ENCODE assay signal across 8 cellular contexts in genomic region chrX:49106930-49107329, GRCh38. TPM values are rescaled to one million over a fixed set of nuclear protein-coding genes. Genes with fewer than 3 reads are reported as not detected.
DNase-seq lines count a peak whose midpoint lies in the region; ATAC-seq, FAIRE-seq and TF ChIP-seq lines count a peak whose summit lies in the region.

No MANE protein-coding gene starts in this region.

- TF ChIP-seq CTCF in Loucy (conservative IDR thresholded peaks at IDR 0.05; ENCODE audit: low read length) (peak; percentile 47), cardiac fibroblast (IDR thresholded peaks at IDR 0.05; ENCODE audit: low read depth, low read length) (peak; percentile 55), HepG2 (CRISPR knock-in tag; IDR thresholded peaks at IDR 0.05) (peak; percentile 67), ascending aorta (IDR thresholded peaks at IDR 0.05) (peak in 1 of 3 experiments; percentile 34)

- POLR2A ChIA-PET in HepG2 (lab: Yijun Ruan, JAX): no interaction called here

- ATAC-seq in HepG2 (peak; percentile 73), HG03439 (IDR thresholded peaks at IDR 0.05; ENCODE audit: unreplicated experiment) (no peak)

- DNase-seq in NCI-H1092 treated with DMSO at 0.1 percent for 48 hours (lab: John Stamatoyannopoulos, UW) (peak; percentile 5), NCI-H1092 (lab: John Stamatoyannopoulos, UW) (no peak), cardiac fibroblast (ENCODE audit: low read depth in 2 of 2) (peak; percentile 62 to 69), HepG2 (ENCODE audit: low spot score) (peak; percentile 54), T-helper 1 cell (no peak), ascending aorta (ENCODE audit: low spot score in 2 of 2) (no peak)

- no peaks in the 10 kb centered on the region for H3F3A ChIP-seq in Loucy (ENCODE audit: low read depth)

- no TSS peak for BruUV-seq in HepG2 (replicated peaks; lab: Mats Ljungman, UMichigan)

- no peaks in the 10 kb centered on the region for H3K9me2 ChIP-seq in Loucy (replicated peaks; ENCODE audit: low read depth, low read length)

- H3K36me3 ChIP-seq in Loucy (ENCODE audit: insufficient read depth, low read length): no peaks in the 10 kb centered on the region
- 0 out of 5 replicates have a peak, but pooled peaks cover under 1 to 13% of the 10 kb centered on the region in 2 experiments for H3K36me3 ChIP-seq in HepG2 (replicated peaks in 1 of 2; ENCODE audit: control insufficient read depth in 1 of 2, insufficient read depth in 2 of 2, low read length in 2 of 2)
- peaks cover 0 to 3% of the 10 kb centered on the region in 2 donors for H3K36me3 ChIP-seq in ascending aorta

- H3K4me3 ChIP-seq in Loucy (ENCODE audit: low read length, poor library complexity, severe bottlenecking) (no peak overlapping the region), cardiac fibroblast (replicated peaks in 1 of 2; ENCODE audit: low read depth in 2 of 2, low read length in 2 of 2) (no peak overlapping the region), HepG2 (replicated peaks in 1 of 3; ENCODE audit: insufficient read depth in 1 of 3, low read depth in 2 of 3, low read length in 3 of 3) (no peak overlapping the region), ascending aorta (no peak overlapping the region)

- H2AFZ ChIP-seq in Loucy (ENCODE audit: low read length) (no peak overlapping the region), HepG2 (ENCODE audit: low read length) (no peak overlapping the region)

- no peaks in the 10 kb centered on the region for H3K9me3 ChIP-seq in Loucy (ENCODE audit: insufficient read depth, low read depth, low read length)
- no peaks in the 10 kb centered on the region for H3K9me3 ChIP-seq in HepG2 (ENCODE audit: low read length)
- H3K9me3 ChIP-seq in ascending aorta: no peaks in the 10 kb centered on the region

- no peaks in the 10 kb centered on the region for H3K27me3 ChIP-seq in Loucy (ENCODE audit: insufficient read depth, low read length, poor library complexity, severe bottlenecking)
- no peaks in the 10 kb centered on the region for H3K27me3 ChIP-seq in HepG2 (ENCODE audit: control insufficient read depth in 1 of 2, insufficient read depth in 2 of 2, low read length in 2 of 2)
- H3K27me3 ChIP-seq in ascending aorta: no peaks in the 10 kb centered on the region

- FAIRE-seq in HepG2 (lab: Jason Lieb, UNC): peak; percentile 64

- H3K79me2 ChIP-seq in Loucy (ENCODE audit: insufficient read depth, low read length): no peaks in the 10 kb centered on the region
- no peaks in the 10 kb centered on the region for H3K79me2 ChIP-seq in HepG2 (ENCODE audit: insufficient read depth, low read length)

- TF ChIP-seq EP300 in HepG2 (IDR thresholded peaks at IDR 0.05; ENCODE audit: low read depth in 2 of 2, low read length in 2 of 2) (no peak), HepG2 (CRISPR knock-in tag; IDR thresholded peaks at IDR 0.05; ENCODE audit: borderline replicate concordance) (no peak)

- CTCF ChIA-PET in HepG2 (lab: Yijun Ruan, JAX; ENCODE audit: low intra/inter-chr PET ratio, low total read pairs): no interaction called here

- no peaks in the 10 kb centered on the region for H4K20me1 ChIP-seq in Loucy (ENCODE audit: insufficient read depth, low read length, poor library complexity, severe bottlenecking)
- no peaks in the 10 kb centered on the region for H4K20me1 ChIP-seq in HepG2 (ENCODE audit: insufficient read depth, low read length)

- in situ Hi-C loops in HepG2 (cut with HindIII; ENCODE audit: extremely low pct_ligation_motif_present, low pct_unique_long_range_greater_than_20kb): no loop called here

- WGBS in HepG2 (ENCODE audit: low lambda C conversion rate): 55% methylated on average over 4 of the region's 7 CpGs

- H3K4me2 ChIP-seq in Loucy (ENCODE audit: low read depth, low read length, poor library complexity, severe bottlenecking) (no peak overlapping the region), HepG2 (ENCODE audit: low read depth, low read length) (no peak overlapping the region)

- H3K9ac ChIP-seq in Loucy (ENCODE audit: low read depth, low read length, poor library complexity, severe bottlenecking) (no peak overlapping the region), HepG2 (ENCODE audit: insufficient read depth, low read depth, low read length) (no peak overlapping the region)

- intact Hi-C loops in HepG2 (cut with micrococcal nuclease; ENCODE audit: unreplicated experiment): no loop called here
- intact Hi-C loops in ascending aorta (cut with DNase I): loop anchor here (10.0 kb wide), 1 partner anchor 132 kb away; the partner anchor contains the start of gene KCND1

- peak overlapping the region; percentile 13 for H3K27ac ChIP-seq in HepG2 (ENCODE audit: extremely low read length, insufficient read depth, low read length)
- no peak overlapping the region for H3K27ac ChIP-seq in ascending aorta

- H3K4me1 ChIP-seq in Loucy (ENCODE audit: insufficient read depth, low read length, poor library complexity, severe bottlenecking): no peaks in the 10 kb centered on the region
- peaks cover 24% of the 10 kb centered on the region for H3K4me1 ChIP-seq in HepG2 (ENCODE audit: insufficient read depth, low read length)
- H3K4me1 ChIP-seq in ascending aorta: no peaks in the 10 kb centered on the region

- TF ChIP-seq RAD21 in HepG2 (CRISPR knock-in tag; IDR thresholded peaks at IDR 0.05): peak; percentile 39; the same call in 1 of the 2 replicates

- TF ChIP-seq POLR2A in HepG2 (IDR thresholded peaks at IDR 0.05; ENCODE audit: insufficient read depth in 1 of 2, low read depth in 2 of 2, low read length in 2 of 2): no peak

RNA-seq across cellular contexts. Expression of gene GPKOW, which starts 16.6 kb away (rescaled TPM):
- total RNA-seq in HepG2 (2016; rRNA removed; fragmentation: Illumina TruSeq; extraction: Trizol) (18.7 and 21.5 TPM in 2 replicates), ascending aorta (19.4 TPM)
- total RNA-seq in HepG2 (2016; cell fraction: cytosol; rRNA removed; fragmentation: Illumina TruSeq; extraction: Trizol; ENCODE audit: low read depth): 1.9 and 2.4 TPM in 2 replicates
- total RNA-seq in HepG2 (2016; cell fraction: insoluble cytoplasmic fraction; rRNA removed; fragmentation: Illumina TruSeq; extraction: Trizol): 17.8 and 20.5 TPM in 2 replicates
- 4.0 and 4.1 TPM in 2 replicates for total RNA-seq in HepG2 (2016; cell fraction: membrane; rRNA removed; fragmentation: Illumina TruSeq; extraction: Trizol)
- 7.2 and 9.0 TPM in 2 replicates for total RNA-seq in HepG2 (2016; cell fraction: nucleus; rRNA removed; fragmentation: Illumina TruSeq; extraction: Trizol)
- polyA plus RNA-seq in HepG2 (2011; rRNA removed): 22.6 and 26.2 TPM in 2 replicates
- polyA plus RNA-seq in HepG2 (2011; cell fraction: cytosol; rRNA removed): 27.2 and 29.3 TPM in 2 replicates
- polyA plus RNA-seq in HepG2 (2011; cell fraction: nucleus; rRNA removed): 11.7 and 13.7 TPM in 2 replicates
- 14.0 and 17.6 TPM in 2 replicates for polyA plus RNA-seq in HepG2 (2012)
- 1.6 and 2.0 TPM in 2 replicates for polyA plus RNA-seq in HepG2 (2016; cell fraction: cytosol; fragmentation: Illumina TruSeq; extraction: Trizol; ENCODE audit: low read depth)
- 21.6 and 21.9 TPM in 2 replicates for polyA plus RNA-seq in HepG2 (2016; cell fraction: insoluble cytoplasmic fraction; fragmentation: Illumina TruSeq; extraction: Trizol; ENCODE audit: low read depth)
- 2.3 and 2.5 TPM in 2 replicates for polyA plus RNA-seq in HepG2 (2016; cell fraction: membrane; fragmentation: Illumina TruSeq; extraction: Trizol; ENCODE audit: low read depth)
- polyA plus RNA-seq in HepG2 (2016; cell fraction: nucleus; fragmentation: Illumina TruSeq; extraction: Trizol; ENCODE audit: insufficient read depth, low read depth): 11.4 and 12.8 TPM in 2 replicates
- 10.7 and 22.1 TPM in 2 replicates for polyA minus RNA-seq in HepG2 (2011; rRNA and poly(A)+ RNA removed; ENCODE audit: low replicate concordance)
- 9.2 and 12.6 TPM in 2 replicates for polyA minus RNA-seq in HepG2 (2011; cell fraction: cytosol; rRNA and poly(A)+ RNA removed)
- 8.0 and 8.5 TPM in 2 replicates for polyA minus RNA-seq in HepG2 (2011; cell fraction: nucleus; rRNA and poly(A)+ RNA removed)

RNA-seq across cellular contexts. Expression of gene WDR45, which starts 27.2 kb away (rescaled TPM):
- 14.0 and 16.4 TPM in 2 replicates for total RNA-seq in HepG2 (2016; rRNA removed; fragmentation: Illumina TruSeq; extraction: Trizol)
- total RNA-seq in HepG2 (2016; cell fraction: cytosol; rRNA removed; fragmentation: Illumina TruSeq; extraction: Trizol; ENCODE audit: low read depth): 18.4 and 20.2 TPM in 2 replicates
- 16.0 and 19.4 TPM in 2 replicates for total RNA-seq in HepG2 (2016; cell fraction: insoluble cytoplasmic fraction; rRNA removed; fragmentation: Illumina TruSeq; extraction: Trizol)
- total RNA-seq in HepG2 (2016; cell fraction: membrane; rRNA removed; fragmentation: Illumina TruSeq; extraction: Trizol): 18.8 and 22.7 TPM in 2 replicates
- 17.9 and 19.4 TPM in 2 replicates for total RNA-seq in HepG2 (2016; cell fraction: nucleus; rRNA removed; fragmentation: Illumina TruSeq; extraction: Trizol)
- 65.5 and 91.1 TPM in 2 replicates for polyA plus RNA-seq in HepG2 (2011; rRNA removed)
- polyA plus RNA-seq in HepG2 (2011; cell fraction: cytosol; rRNA removed): 48.7 and 57.4 TPM in 2 replicates
- polyA plus RNA-seq in HepG2 (2011; cell fraction: nucleus; rRNA removed): 386 and 474 TPM in 2 replicates
- 30.1 and 49.9 TPM in 2 replicates for polyA plus RNA-seq in HepG2 (2012)
- 15.5 and 17.3 TPM in 2 replicates for polyA plus RNA-seq in HepG2 (2016; cell fraction: cytosol; fragmentation: Illumina TruSeq; extraction: Trizol; ENCODE audit: low read depth)
- 18.7 and 19.8 TPM in 2 replicates for polyA plus RNA-seq in HepG2 (2016; cell fraction: insoluble cytoplasmic fraction; fragmentation: Illumina TruSeq; extraction: Trizol; ENCODE audit: low read depth)
- polyA plus RNA-seq in HepG2 (2016; cell fraction: membrane; fragmentation: Illumina TruSeq; extraction: Trizol; ENCODE audit: low read depth): 14.2 and 18.3 TPM in 2 replicates
- polyA plus RNA-seq in HepG2 (2016; cell fraction: nucleus; fragmentation: Illumina TruSeq; extraction: Trizol; ENCODE audit: insufficient read depth, low read depth): 44.7 and 54.6 TPM in 2 replicates
- polyA minus RNA-seq in HepG2 (2011; rRNA and poly(A)+ RNA removed; ENCODE audit: low replicate concordance): 64.1 and 271 TPM in 2 replicates
- 14.8 and 18.8 TPM in 2 replicates for polyA minus RNA-seq in HepG2 (2011; cell fraction: cytosol; rRNA and poly(A)+ RNA removed)
- polyA minus RNA-seq in HepG2 (2011; cell fraction: nucleus; rRNA and poly(A)+ RNA removed): 53.6 and 83.3 TPM in 2 replicates
- 169 TPM for total RNA-seq in ascending aorta

RNA-seq across cellular contexts. Expression of gene PRAF2, which starts 33.1 kb away (rescaled TPM):
- total RNA-seq in HepG2 (2016; rRNA removed; fragmentation: Illumina TruSeq; extraction: Trizol) (0.33 TPM in 1 of 2 replicates, not detected in the other), ascending aorta (48.4 TPM)
- total RNA-seq in HepG2 (2016; cell fraction: cytosol; rRNA removed; fragmentation: Illumina TruSeq; extraction: Trizol; ENCODE audit: low read depth): not detected in 2 replicates
- 0.37 TPM in 1 of 2 replicates, not detected in the other for total RNA-seq in HepG2 (2016; cell fraction: insoluble cytoplasmic fraction; rRNA removed; fragmentation: Illumina TruSeq; extraction: Trizol)
- not detected in 2 replicates for total RNA-seq in HepG2 (2016; cell fraction: membrane; rRNA removed; fragmentation: Illumina TruSeq; extraction: Trizol)
- 1.0 TPM in 1 of 2 replicates, not detected in the other for total RNA-seq in HepG2 (2016; cell fraction: nucleus; rRNA removed; fragmentation: Illumina TruSeq; extraction: Trizol)
- 2.6 and 4.3 TPM in 2 replicates for polyA plus RNA-seq in HepG2 (2011; rRNA removed)
- 0.94 and 1.1 TPM in 2 replicates for polyA plus RNA-seq in HepG2 (2011; cell fraction: cytosol; rRNA removed)
- 16.4 and 19.7 TPM in 2 replicates for polyA plus RNA-seq in HepG2 (2011; cell fraction: nucleus; rRNA removed)
- polyA plus RNA-seq in HepG2 (2012): 2.0 and 3.1 TPM in 2 replicates
- 0.26 TPM in 1 of 2 replicates, not detected in the other for polyA plus RNA-seq in HepG2 (2016; cell fraction: cytosol; fragmentation: Illumina TruSeq; extraction: Trizol; ENCODE audit: low read depth)
- 0.58 TPM in 1 of 2 replicates, not detected in the other for polyA plus RNA-seq in HepG2 (2016; cell fraction: insoluble cytoplasmic fraction; fragmentation: Illumina TruSeq; extraction: Trizol; ENCODE audit: low read depth)
- 0.17 and 0.50 TPM in 2 replicates for polyA plus RNA-seq in HepG2 (2016; cell fraction: membrane; fragmentation: Illumina TruSeq; extraction: Trizol; ENCODE audit: low read depth)
- polyA plus RNA-seq in HepG2 (2016; cell fraction: nucleus; fragmentation: Illumina TruSeq; extraction: Trizol; ENCODE audit: insufficient read depth, low read depth): 3.4 and 4.5 TPM in 2 replicates
- polyA minus RNA-seq in HepG2 (2011; rRNA and poly(A)+ RNA removed; ENCODE audit: low replicate concordance): 0.84 and 7.9 TPM in 2 replicates
- polyA minus RNA-seq in HepG2 (2011; cell fraction: cytosol; rRNA and poly(A)+ RNA removed): not detected in 2 replicates
- 1.7 and 5.3 TPM in 2 replicates for polyA minus RNA-seq in HepG2 (2011; cell fraction: nucleus; rRNA and poly(A)+ RNA removed)

RNA-seq across cellular contexts. Expression of gene CCDC120, which starts 48.1 kb away (rescaled TPM):
- total RNA-seq in HepG2 (2016; rRNA removed; fragmentation: Illumina TruSeq; extraction: Trizol): 0.89 and 1.3 TPM in 2 replicates
- 0.30 and 0.44 TPM in 2 replicates for total RNA-seq in HepG2 (2016; cell fraction: cytosol; rRNA removed; fragmentation: Illumina TruSeq; extraction: Trizol; ENCODE audit: low read depth)
- 0.61 and 1.2 TPM in 2 replicates for total RNA-seq in HepG2 (2016; cell fraction: insoluble cytoplasmic fraction; rRNA removed; fragmentation: Illumina TruSeq; extraction: Trizol)
- total RNA-seq in HepG2 (2016; cell fraction: membrane; rRNA removed; fragmentation: Illumina TruSeq; extraction: Trizol): 0.83 and 0.90 TPM in 2 replicates
- 1.0 and 2.0 TPM in 2 replicates for total RNA-seq in HepG2 (2016; cell fraction: nucleus; rRNA removed; fragmentation: Illumina TruSeq; extraction: Trizol)
- polyA plus RNA-seq in HepG2 (2011; rRNA removed): 3.2 and 3.7 TPM in 2 replicates
- polyA plus RNA-seq in HepG2 (2011; cell fraction: cytosol; rRNA removed): 1.7 and 2.1 TPM in 2 replicates
- polyA plus RNA-seq in HepG2 (2011; cell fraction: nucleus; rRNA removed): 11.3 and 13.0 TPM in 2 replicates
- 3.2 and 3.9 TPM in 2 replicates for polyA plus RNA-seq in HepG2 (2012)
- polyA plus RNA-seq in HepG2 (2016; cell fraction: cytosol; fragmentation: Illumina TruSeq; extraction: Trizol; ENCODE audit: low read depth): 0.15 and 0.16 TPM in 2 replicates
- polyA plus RNA-seq in HepG2 (2016; cell fraction: insoluble cytoplasmic fraction; fragmentation: Illumina TruSeq; extraction: Trizol; ENCODE audit: low read depth): 2.4 and 3.0 TPM in 2 replicates
- 0.78 and 1.0 TPM in 2 replicates for polyA plus RNA-seq in HepG2 (2016; cell fraction: membrane; fragmentation: Illumina TruSeq; extraction: Trizol; ENCODE audit: low read depth)
- 7.3 TPM in 2 replicates for polyA plus RNA-seq in HepG2 (2016; cell fraction: nucleus; fragmentation: Illumina TruSeq; extraction: Trizol; ENCODE audit: insufficient read depth, low read depth)
- 3.1 and 4.9 TPM in 2 replicates for polyA minus RNA-seq in HepG2 (2011; rRNA and poly(A)+ RNA removed; ENCODE audit: low replicate concordance)
- 1.3 and 1.4 TPM in 2 replicates for polyA minus RNA-seq in HepG2 (2011; cell fraction: cytosol; rRNA and poly(A)+ RNA removed)
- polyA minus RNA-seq in HepG2 (2011; cell fraction: nucleus; rRNA and poly(A)+ RNA removed): 2.8 and 4.2 TPM in 2 replicates
- 0.11 TPM for total RNA-seq in ascending aorta

RNA-seq across cellular contexts. Expression of gene MAGIX, which starts 55.6 kb away (rescaled TPM):
- total RNA-seq in HepG2 (2016; rRNA removed; fragmentation: Illumina TruSeq; extraction: Trizol) (1.0 and 1.2 TPM in 2 replicates), ascending aorta (0.32 TPM)
- 0.35 and 0.40 TPM in 2 replicates for total RNA-seq in HepG2 (2016; cell fraction: cytosol; rRNA removed; fragmentation: Illumina TruSeq; extraction: Trizol; ENCODE audit: low read depth)
- total RNA-seq in HepG2 (2016; cell fraction: insoluble cytoplasmic fraction; rRNA removed; fragmentation: Illumina TruSeq; extraction: Trizol): 0.65 and 1.4 TPM in 2 replicates
- total RNA-seq in HepG2 (2016; cell fraction: membrane; rRNA removed; fragmentation: Illumina TruSeq; extraction: Trizol): 0.65 and 0.90 TPM in 2 replicates
- 0.78 and 0.85 TPM in 2 replicates for total RNA-seq in HepG2 (2016; cell fraction: nucleus; rRNA removed; fragmentation: Illumina TruSeq; extraction: Trizol)
- 0.37 and 0.63 TPM in 2 replicates for polyA plus RNA-seq in HepG2 (2011; rRNA removed)
- 0.35 and 1.4 TPM in 2 replicates for polyA plus RNA-seq in HepG2 (2011; cell fraction: cytosol; rRNA removed)
- polyA plus RNA-seq in HepG2 (2011; cell fraction: nucleus; rRNA removed): 1.9 and 2.3 TPM in 2 replicates
- polyA plus RNA-seq in HepG2 (2012): 0.21 and 0.40 TPM in 2 replicates
- 0.27 and 0.53 TPM in 2 replicates for polyA plus RNA-seq in HepG2 (2016; cell fraction: cytosol; fragmentation: Illumina TruSeq; extraction: Trizol; ENCODE audit: low read depth)
- 0.74 and 1.2 TPM in 2 replicates for polyA plus RNA-seq in HepG2 (2016; cell fraction: insoluble cytoplasmic fraction; fragmentation: Illumina TruSeq; extraction: Trizol; ENCODE audit: low read depth)
- 0.58 and 1.1 TPM in 2 replicates for polyA plus RNA-seq in HepG2 (2016; cell fraction: membrane; fragmentation: Illumina TruSeq; extraction: Trizol; ENCODE audit: low read depth)
- polyA plus RNA-seq in HepG2 (2016; cell fraction: nucleus; fragmentation: Illumina TruSeq; extraction: Trizol; ENCODE audit: insufficient read depth, low read depth): 0.57 and 1.8 TPM in 2 replicates
- 0.60 and 1.7 TPM in 2 replicates for polyA minus RNA-seq in HepG2 (2011; rRNA and poly(A)+ RNA removed; ENCODE audit: low replicate concordance)
- polyA minus RNA-seq in HepG2 (2011; cell fraction: cytosol; rRNA and poly(A)+ RNA removed): not detected in 2 replicates
- polyA minus RNA-seq in HepG2 (2011; cell fraction: nucleus; rRNA and poly(A)+ RNA removed): 0.52 and 1.2 TPM in 2 replicates

Comparison
In these comparisons a context has a peak if more than half of its experiments do, and no peak if none do; other contexts are left out.
1. DNase-seq: peak in NCI-H1092 treated with DMSO at 0.1 percent for 48 hours (single experiment), cardiac fibroblast (2 of 2) and HepG2 (single experiment); none in NCI-H1092 (single experiment), T-helper 1 cell (0 of 5) and ascending aorta (0 of 2).
2. RNA of gene PRAF2, which starts 33.1 kb away (total RNA-seq): 48.4 TPM in ascending aorta (single experiment); 0.33 to 1.0 TPM in HepG2; every median in the first group is over 10 times any median in the second.